ENCODE assay signal across 8 cellular contexts in genomic region chr11:65454696-65455456, GRCh38. TPM values are rescaled to one million over a fixed set of nuclear protein-coding genes. Genes with fewer than 3 reads are reported as not detected.
DNase-seq lines count a peak whose midpoint lies in the region; ATAC-seq and TF ChIP-seq lines count a peak whose summit lies in the region.

No MANE protein-coding gene starts in this region.

- no peak for TF ChIP-seq CTCF in fibroblast of mammary gland (conservative IDR thresholded peaks at IDR 0.05; ENCODE audit: control insufficient read depth, insufficient read depth, low read depth, low read length)
- TF ChIP-seq CTCF in nephron (IDR thresholded peaks at IDR 0.05; ENCODE audit: unreplicated experiment in 3 of 3), result no peak

- H3K27ac Mint-ChIP-seq in activated T-helper 1 cell treated with anti-CD3 and anti-CD28 coated beads, Interleukin-12 subunit alpha, Interleukin-12 subunit beta, Interleukin-2, Interleukin-4 antibody, amounts not matched to agents 30 ng/mL and 10 ng/mL and 1 ng/mL, durations not matched to agents 14 hours and 24 hours and 36 hours, result peak overlapping the region; percentile 81
- H3K27ac Mint-ChIP-seq in nephron, result peak overlapping the region; percentile 72 to 92 (median 74)
- peak overlapping the region; percentile 87 for H3K27ac Mint-ChIP-seq in stimulated activated naive CD8-positive, alpha-beta T cell treated with anti-CD3 and anti-CD28 coated beads, Interleukin-15, Interleukin-2, amounts not matched to agents 100 ng/mL and 50 ng/mL, for 24 hours

- H3K9me3 Mint-ChIP-seq in activated T-helper 1 cell treated with anti-CD3 and anti-CD28 coated beads, Interleukin-12 subunit alpha, Interleukin-12 subunit beta, Interleukin-2, Interleukin-4 antibody, amounts not matched to agents 30 ng/mL and 10 ng/mL and 1 ng/mL, durations not matched to agents 14 hours and 24 hours and 36 hours, result no peaks in the 10 kb centered on the region
- H3K9me3 Mint-ChIP-seq in nephron, result peaks cover 2% of the 10 kb centered on the region
- no peaks in the 10 kb centered on the region for H3K9me3 Mint-ChIP-seq in stimulated activated naive CD8-positive, alpha-beta T cell treated with anti-CD3 and anti-CD28 coated beads, Interleukin-15, Interleukin-2, amounts not matched to agents 100 ng/mL and 50 ng/mL, for 24 hours

- intact Hi-C loops in activated T-helper 1 cell treated with anti-CD3 and anti-CD28 coated beads, Interleukin-12 subunit alpha, Interleukin-12 subunit beta, Interleukin-2, Interleukin-4 antibody, amounts not matched to agents 30 ng/mL and 10 ng/mL and 1 ng/mL, durations not matched to agents 14 hours and 24 hours and 36 hours (cut with micrococcal nuclease), result loop anchor here (1.0 to 2.0 kb wide), 5 partner anchors 15 to 42 kb away; no protein-coding TSS in a partner anchor

- H3K27me3 Mint-ChIP-seq in activated T-helper 1 cell treated with anti-CD3 and anti-CD28 coated beads, Interleukin-12 subunit alpha, Interleukin-12 subunit beta, Interleukin-2, Interleukin-4 antibody, amounts not matched to agents 30 ng/mL and 10 ng/mL and 1 ng/mL, durations not matched to agents 14 hours and 24 hours and 36 hours (ENCODE audit: insufficient read depth), result peaks cover 2% of the 10 kb centered on the region
- H3K27me3 Mint-ChIP-seq in nephron (ENCODE audit: low read depth), result peaks cover 3% of the 10 kb centered on the region
- H3K27me3 Mint-ChIP-seq in stimulated activated naive CD8-positive, alpha-beta T cell treated with anti-CD3 and anti-CD28 coated beads, Interleukin-15, Interleukin-2, amounts not matched to agents 100 ng/mL and 50 ng/mL, for 24 hours, result no peaks in the 10 kb centered on the region

- H3K4me3 Mint-ChIP-seq in activated T-helper 1 cell treated with anti-CD3 and anti-CD28 coated beads, Interleukin-12 subunit alpha, Interleukin-12 subunit beta, Interleukin-2, Interleukin-4 antibody, amounts not matched to agents 30 ng/mL and 10 ng/mL and 1 ng/mL, durations not matched to agents 14 hours and 24 hours and 36 hours, result peak overlapping the region; percentile 95
- peak overlapping the region; percentile 83 to 89 (median 85) for H3K4me3 Mint-ChIP-seq in nephron
- H3K4me3 Mint-ChIP-seq in stimulated activated naive CD8-positive, alpha-beta T cell treated with anti-CD3 and anti-CD28 coated beads, Interleukin-15, Interleukin-2, amounts not matched to agents 100 ng/mL and 50 ng/mL, for 24 hours, result peak overlapping the region; percentile 89

- peak; percentile 78 for ATAC-seq in HG03521 (IDR thresholded peaks at IDR 0.05; ENCODE audit: unreplicated experiment)

- H3K4me3 ChIP-seq in fibroblast of mammary gland (ENCODE audit: control insufficient read depth, low read depth, low read length), result peak overlapping the region; percentile 78

- H3K4me1 Mint-ChIP-seq in activated T-helper 1 cell treated with anti-CD3 and anti-CD28 coated beads, Interleukin-12 subunit alpha, Interleukin-12 subunit beta, Interleukin-2, Interleukin-4 antibody, amounts not matched to agents 30 ng/mL and 10 ng/mL and 1 ng/mL, durations not matched to agents 14 hours and 24 hours and 36 hours (ENCODE audit: low read depth), result peaks cover 36% of the 10 kb centered on the region
- peaks cover 30% of the 10 kb centered on the region for H3K4me1 Mint-ChIP-seq in nephron
- H3K4me1 Mint-ChIP-seq in stimulated activated naive CD8-positive, alpha-beta T cell treated with anti-CD3 and anti-CD28 coated beads, Interleukin-15, Interleukin-2, amounts not matched to agents 100 ng/mL and 50 ng/mL, for 24 hours (ENCODE audit: low read depth), result peaks cover 35% of the 10 kb centered on the region

- peaks cover 15% of the 10 kb centered on the region for H3K36me3 Mint-ChIP-seq in activated T-helper 1 cell treated with anti-CD3 and anti-CD28 coated beads, Interleukin-12 subunit alpha, Interleukin-12 subunit beta, Interleukin-2, Interleukin-4 antibody, amounts not matched to agents 30 ng/mL and 10 ng/mL and 1 ng/mL, durations not matched to agents 14 hours and 24 hours and 36 hours (ENCODE audit: low read depth)
- peaks cover 10% of the 10 kb centered on the region for H3K36me3 Mint-ChIP-seq in nephron (ENCODE audit: low read depth)
- peaks cover 5% of the 10 kb centered on the region for H3K36me3 Mint-ChIP-seq in stimulated activated naive CD8-positive, alpha-beta T cell treated with anti-CD3 and anti-CD28 coated beads, Interleukin-15, Interleukin-2, amounts not matched to agents 100 ng/mL and 50 ng/mL, for 24 hours (ENCODE audit: low read depth)

- DNase-seq in CD1c-positive myeloid dendritic cell (ENCODE audit: extremely low spot score) (peak; percentile 94), GM19238 (ENCODE audit: insufficient read length, low spot score) (peak; percentile 98), OCI-M1 (lab: John Stamatoyannopoulos, UW) (peak; percentile 94), fibroblast of mammary gland (ENCODE audit: low read depth) (peak; percentile 89)
- peak; percentile 82 for DNase-seq in activated T-helper 1 cell treated with anti-CD3 and anti-CD28 coated beads, Interleukin-12 subunit alpha, Interleukin-12 subunit beta, Interleukin-2, Interleukin-4 antibody, amounts not matched to agents 30 ng/mL and 10 ng/mL and 1 ng/mL, durations not matched to agents 14 hours and 24 hours and 36 hours (ENCODE audit: low spot score)

RNA-seq across cellular contexts. Expression of gene NEAT1, which starts 32.3 kb away (rescaled TPM):
- 507 and 517 TPM in 2 replicates for total RNA-seq in activated T-helper 1 cell treated with anti-CD3 and anti-CD28 coated beads, Interleukin-12 subunit alpha, Interleukin-12 subunit beta, Interleukin-2, Interleukin-4 antibody, amounts not matched to agents 30 ng/mL and 10 ng/mL and 1 ng/mL, durations not matched to agents 14 hours and 24 hours and 36 hours

RNA-seq across cellular contexts. Expression of gene MALAT1, which starts 44.0 kb away (rescaled TPM):
- total RNA-seq in activated T-helper 1 cell treated with anti-CD3 and anti-CD28 coated beads, Interleukin-12 subunit alpha, Interleukin-12 subunit beta, Interleukin-2, Interleukin-4 antibody, amounts not matched to agents 30 ng/mL and 10 ng/mL and 1 ng/mL, durations not matched to agents 14 hours and 24 hours and 36 hours, result 5,323 and 5,421 TPM in 2 replicates

Comparison
In these comparisons a context has a peak if more than half of its experiments do, and no peak if none do; other contexts are left out.
1. Peak in every context shown above with its lines: DNase-seq, ATAC-seq and H3K4me3 ChIP-seq.